Comparison of ENCODE assay signal across 11 cellular contexts in the genomic region with DNA sequence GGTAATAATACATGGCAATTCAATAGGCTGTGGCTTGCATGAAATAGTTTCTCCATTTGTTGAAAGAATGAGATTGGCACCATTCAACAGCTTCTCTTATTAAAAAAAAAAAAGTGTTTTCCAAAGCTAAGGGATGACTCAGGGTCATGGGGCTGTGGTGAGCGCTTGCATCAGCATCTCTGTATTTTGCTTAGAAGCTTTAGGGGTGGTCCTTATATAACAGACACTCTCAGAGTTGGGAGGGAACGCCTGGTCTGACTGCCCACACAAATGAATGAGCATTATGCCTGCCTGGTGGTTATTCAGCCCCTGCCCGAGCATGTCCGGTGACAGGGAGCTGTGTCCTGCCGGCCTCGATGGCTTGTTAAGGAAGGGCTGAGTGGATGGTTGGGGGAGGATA.
DNase-seq lines count a peak whose midpoint lies in the region; ATAC-seq and TF ChIP-seq lines count a peak whose summit lies in the region.
"Had no signal": no experiment of that assay in that cellular context is flagged by ENCODE, and none has a peak within 500 bp of the region (broad histone marks: within the 10 kb centered on the region; RNA-seq: fewer than 3 reads in every experiment).

No MANE protein-coding gene starts in this region.

- H3K4me3 Mint-ChIP-seq in GM23338, result no peak overlapping the region

- no peaks in the 10 kb centered on the region; the same call in 2 of the 3 replicates for H3K36me3 Mint-ChIP-seq in GM23338 (ENCODE audit: low read depth)

- H3K27ac Mint-ChIP-seq in GM23338, result peak overlapping the region; percentile 83

- H3K9ac ChIP-seq in skeletal muscle satellite cell (ENCODE audit: low read depth, low read length), result no peak overlapping the region

- H3K4me2 ChIP-seq in GM23338, result no peak overlapping the region
- peak overlapping the region; percentile 34 for H3K4me2 ChIP-seq in skeletal muscle satellite cell (ENCODE audit: low read length)

- H3K4me1 Mint-ChIP-seq in GM23338, result peaks cover 8% of the 10 kb centered on the region; the same call in 2 of the 3 replicates

- H3F3A ChIP-seq in GM23338 (replicated peaks; ENCODE audit: low read depth), result no peaks in the 10 kb centered on the region

- H3K27me3 ChIP-seq in GM23338 (ENCODE audit: insufficient read depth), result no peaks in the 10 kb centered on the region
- no peaks in the 10 kb centered on the region for H3K27me3 ChIP-seq in skeletal muscle satellite cell (ENCODE audit: control insufficient read depth, insufficient read depth, low read length)
- H3K27me3 ChIP-seq: tibial nerve had no signal

- CTCF ChIA-PET in RWPE1 (lab: Yijun Ruan, JAX), result interaction anchor here (0.5 kb wide), 1 partner anchor 9 kb away, joined by 4 read pairs; no protein-coding TSS in a partner anchor

- no peak overlapping the region for H3K4me3 ChIP-seq in GM23338
- no peak overlapping the region for H3K4me3 ChIP-seq in fibroblast of pulmonary artery (replicated peaks; ENCODE audit: low read depth, low read length)
- no peak overlapping the region for H3K4me3 ChIP-seq in skeletal muscle satellite cell (ENCODE audit: low read length)
- H3K4me3 ChIP-seq: tibial nerve had no signal

- POLR2A ChIA-PET in RWPE1 (lab: Yijun Ruan, JAX; ENCODE audit: low non-redundant PET), result no interaction called here

- H3K36me3 ChIP-seq in GM23338 (ENCODE audit: insufficient read depth) (no peaks in the 10 kb centered on the region), skeletal muscle satellite cell (ENCODE audit: insufficient read depth, low read length) (no peaks in the 10 kb centered on the region)
- H3K36me3 ChIP-seq: tibial nerve had no signal

- H3K9me2 ChIP-seq in GM23338 (ENCODE audit: insufficient read depth), result no peaks in the 10 kb centered on the region; the same call in 1 of the 2 replicates

- H3K79me2 ChIP-seq in GM23338 (replicated peaks; ENCODE audit: insufficient read depth), result no peaks in the 10 kb centered on the region

- H2AFZ ChIP-seq in GM23338, result no peak overlapping the region

- H3K4me1 ChIP-seq in GM23338 (ENCODE audit: insufficient read depth) (no peaks in the 10 kb centered on the region), skeletal muscle satellite cell (ENCODE audit: control insufficient read depth, insufficient read depth, low read length) (peaks cover 23% of the 10 kb centered on the region)

- ATAC-seq in GM23338 (no peak), GM18907 (IDR thresholded peaks at IDR 0.05; ENCODE audit: unreplicated experiment) (no peak), GM19397 (IDR thresholded peaks at IDR 0.05; ENCODE audit: unreplicated experiment) (no peak)

- H3K27ac ChIP-seq in GM23338 (ENCODE audit: low read depth), result no peak overlapping the region
- peak overlapping the region; percentile 54 for H3K27ac ChIP-seq in RWPE1

- DNase-seq in GM23338 (ENCODE audit: low spot score) (no peak), RWPE1 (ENCODE audit: low spot score) (peak; percentile 53), fibroblast of pulmonary artery (ENCODE audit: low read depth) (peak; percentile 91), HuH-7.5 (ENCODE audit: low spot score) (no peak), NCI-H345 (lab: John Stamatoyannopoulos, UW) (no peak)
- DNase-seq: NK-92 treated with Interleukin-12 subunit alpha and Interleukin-12 subunit beta, amount 100 ng/mL, for 24 hours; posterior cingulate gyrus had no signal

- TF ChIP-seq CTCF in GM23338 (conservative IDR thresholded peaks at IDR 0.05; ENCODE audit: low read depth in 2 of 2), result no peak
- no peak for TF ChIP-seq CTCF in RWPE1 (conservative IDR thresholded peaks at IDR 0.05; ENCODE audit: low read depth)
- no peak for TF ChIP-seq CTCF in fibroblast of pulmonary artery (IDR thresholded peaks at IDR 0.05; ENCODE audit: low read length, missing control alignments)

- peaks cover 9% of the 10 kb centered on the region for H3K27me3 Mint-ChIP-seq in GM23338 (ENCODE audit: insufficient read depth, low read depth, poor library complexity)

- H3K9me3 ChIP-seq in skeletal muscle satellite cell (replicated peaks; ENCODE audit: low read length), result no peaks in the 10 kb centered on the region
- H3K9me3 ChIP-seq: tibial nerve had no signal

- H4K20me1 ChIP-seq in GM23338 (replicated peaks; ENCODE audit: insufficient read depth), result no peaks in the 10 kb centered on the region

- H3K9me3 Mint-ChIP-seq in GM23338, result no peaks in the 10 kb centered on the region

TF ChIP-seq in GM23338, 12 proteins besides CTCF, POLR2A, EP300 and RAD21 (continues in another document):
- TF ChIP-seq ZNF114 (CRISPR knock-in tag; IDR thresholded peaks at IDR 0.05), result no peak
- TF ChIP-seq, protein P1, sequence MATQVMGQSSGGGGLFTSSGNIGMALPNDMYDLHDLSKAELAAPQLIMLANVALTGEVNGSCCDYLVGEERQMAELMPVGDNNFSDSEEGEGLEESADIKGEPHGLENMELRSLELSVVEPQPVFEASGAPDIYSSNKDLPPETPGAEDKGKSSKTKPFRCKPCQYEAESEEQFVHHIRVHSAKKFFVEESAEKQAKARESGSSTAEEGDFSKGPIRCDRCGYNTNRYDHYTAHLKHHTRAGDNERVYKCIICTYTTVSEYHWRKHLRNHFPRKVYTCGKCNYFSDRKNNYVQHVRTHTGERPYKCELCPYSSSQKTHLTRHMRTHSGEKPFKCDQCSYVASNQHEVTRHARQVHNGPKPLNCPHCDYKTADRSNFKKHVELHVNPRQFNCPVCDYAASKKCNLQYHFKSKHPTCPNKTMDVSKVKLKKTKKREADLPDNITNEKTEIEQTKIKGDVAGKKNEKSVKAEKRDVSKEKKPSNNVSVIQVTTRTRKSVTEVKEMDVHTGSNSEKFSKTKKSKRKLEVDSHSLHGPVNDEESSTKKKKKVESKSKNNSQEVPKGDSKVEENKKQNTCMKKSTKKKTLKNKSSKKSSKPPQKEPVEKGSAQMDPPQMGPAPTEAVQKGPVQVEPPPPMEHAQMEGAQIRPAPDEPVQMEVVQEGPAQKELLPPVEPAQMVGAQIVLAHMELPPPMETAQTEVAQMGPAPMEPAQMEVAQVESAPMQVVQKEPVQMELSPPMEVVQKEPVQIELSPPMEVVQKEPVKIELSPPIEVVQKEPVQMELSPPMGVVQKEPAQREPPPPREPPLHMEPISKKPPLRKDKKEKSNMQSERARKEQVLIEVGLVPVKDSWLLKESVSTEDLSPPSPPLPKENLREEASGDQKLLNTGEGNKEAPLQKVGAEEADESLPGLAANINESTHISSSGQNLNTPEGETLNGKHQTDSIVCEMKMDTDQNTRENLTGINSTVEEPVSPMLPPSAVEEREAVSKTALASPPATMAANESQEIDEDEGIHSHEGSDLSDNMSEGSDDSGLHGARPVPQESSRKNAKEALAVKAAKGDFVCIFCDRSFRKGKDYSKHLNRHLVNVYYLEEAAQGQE (IDR thresholded peaks at IDR 0.05; ENCODE audit: unreplicated experiment), result no peak
- TF ChIP-seq EZH2 (IDR thresholded peaks at IDR 0.05; ENCODE audit: low read depth, unreplicated experiment), result no peak
- TF ChIP-seq STAT1 (IDR thresholded peaks at IDR 0.05; ENCODE audit: unreplicated experiment), result no peak

Comparison
In these comparisons a context has a peak if more than half of its experiments do, and no peak if none do; other contexts are left out.
1. DNase-seq: peak in RWPE1 (single experiment) and fibroblast of pulmonary artery (single experiment); none in GM23338 (single experiment), HuH-7.5 (single experiment) and NCI-H345 (single experiment).